In the genomic region with DNA sequence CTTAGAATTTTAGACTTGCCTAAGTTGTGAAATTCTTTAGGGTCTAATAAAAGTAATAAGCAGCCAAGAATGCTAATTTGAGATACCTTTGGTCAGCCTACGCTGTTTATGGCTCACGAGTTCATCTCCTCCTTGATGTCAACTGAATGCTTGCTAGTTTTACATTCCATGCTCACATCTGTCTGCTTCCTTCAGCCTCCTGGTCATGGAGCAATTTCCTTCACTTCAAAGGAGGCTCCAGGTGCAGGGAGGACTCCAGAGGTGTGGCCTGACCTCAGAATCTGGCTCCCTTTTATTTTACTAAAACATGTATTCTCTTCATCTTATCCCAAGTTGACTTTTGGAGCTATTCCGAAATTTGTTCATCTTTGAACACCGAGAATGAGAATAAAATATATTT, we compare ENCODE assay signal across 15 cellular contexts. TPM values are rescaled to one million over a fixed set of nuclear protein-coding genes. Genes with fewer than 3 reads are reported as not detected.
DNase-seq lines count a peak whose midpoint lies in the region; ATAC-seq, FAIRE-seq and TF ChIP-seq lines count a peak whose summit lies in the region.
"Had no signal": no experiment of that assay in that cellular context is flagged by ENCODE, and none has a peak within 500 bp of the region (broad histone marks: within the 10 kb centered on the region; RNA-seq: fewer than 3 reads in every experiment).

No MANE protein-coding gene starts in this region.

- H3K9ac ChIP-seq in K562 (ENCODE audit: insufficient read depth in 1 of 2, low read depth in 2 of 2, low read length in 2 of 2), result no peak overlapping the region

- peak; percentile 71 for FAIRE-seq in K562 (lab: Jason Lieb, UNC)

- no peak overlapping the region for H3K27ac ChIP-seq in K562 (ENCODE audit: extremely low read depth, low read depth, low read length)
- H3K27ac ChIP-seq: SJSA1 had no signal

- no peak for TF ChIP-seq EP300 in K562 (IDR thresholded peaks at IDR 0.05; ENCODE audit: low read length)

- CTCF ChIA-PET in K562 (lab: Yijun Ruan, JAX; ENCODE audit: low intra/inter-chr PET ratio), result no interaction called here

- H2AFZ ChIP-seq in K562 (ENCODE audit: low read depth, low read length), result no peak overlapping the region

- H3K36me3 ChIP-seq in K562 (ENCODE audit: control insufficient read depth, insufficient read depth, low read length), result no peaks in the 10 kb centered on the region
- H3K36me3 ChIP-seq: SJSA1 had no signal

- BruUV-seq in K562 (replicated peaks; lab: Mats Ljungman, UMichigan), result no TSS peak

- H3K9me3 ChIP-seq in K562 (replicated peaks; ENCODE audit: control insufficient read depth, insufficient read depth, low read depth, low read length), result no peaks in the 10 kb centered on the region
- H3K9me3 ChIP-seq: SJSA1 had no signal

- DNase-seq in COLO668 (lab: John Stamatoyannopoulos, UW; ENCODE audit: unreplicated experiment), result peak; percentile 9
- peak; percentile 17 for DNase-seq in HuH-7 (ENCODE audit: low spot score)
- peak in 1 of 4 experiments; percentile 15 for DNase-seq in K562 (ENCODE audit: extremely low read depth in 1 of 4, low spot score in 3 of 4)
- DNase-seq in kidney tubule cell (ENCODE audit: low spot score), result peak; percentile 13
- DNase-seq in KG1 (lab: John Stamatoyannopoulos, UW), result no peak
- no peak for DNase-seq in activated gamma-delta T cell treated with Interleukin-2 at 50 U/mL for 16 hours
- DNase-seq in activated CD4-positive, alpha-beta T cell treated with anti-CD3 and anti-CD28 coated beads for 4 hours, result no peak
- DNase-seq: activated effector memory CD4-positive, alpha-beta T cell treated with anti-CD3 and anti-CD28 coated beads, Interleukin-2, amount 50 U/mL, for 16 hours; DMS153; head of caudate nucleus; MM.1S; NCI-H2107; stimulated activated CD4-positive, alpha-beta T cell treated with anti-CD3 and anti-CD28 coated beads, Interleukin-15, amount 100 ng/mL, for 24 hours had no signal

- no peaks in the 10 kb centered on the region for H4K20me1 ChIP-seq in K562 (replicated peaks; ENCODE audit: control insufficient read depth, insufficient read depth, low read length)

- POLR2A ChIA-PET in K562 (lab: Yijun Ruan, JAX), result no interaction called here

- no peaks in the 10 kb centered on the region for H3K27me3 ChIP-seq in K562 (ENCODE audit: control insufficient read depth in 2 of 2, insufficient read depth in 2 of 2, low read length in 2 of 2)
- H3K27me3 ChIP-seq: SJSA1 had no signal

- no peak overlapping the region for H3K4me2 ChIP-seq in K562 (ENCODE audit: insufficient read depth, low read length)

- H3K4me1 ChIP-seq in K562 (replicated peaks in 1 of 2; ENCODE audit: control insufficient read depth in 2 of 2, insufficient read depth in 2 of 2, low read length in 2 of 2), result no peaks in the 10 kb centered on the region
- H3K4me1 ChIP-seq: SJSA1 had no signal

- in situ Hi-C loops in K562 (cut with MboI), result no loop called here

- 0% methylated on average over 4 of the region's 4 CpGs for WGBS in K562 (ENCODE audit: insufficient coverage, low coverage, missing lambda C conversion rate)

- TF ChIP-seq POLR2A in K562 (conservative IDR thresholded peaks at IDR 0.05), result no peak

- intact Hi-C loops in K562 (cut with micrococcal nuclease), result loop anchor here (5.0 kb wide), 1 partner anchor 417 kb away; no protein-coding TSS in a partner anchor

- H3K79me2 ChIP-seq in K562 (ENCODE audit: control insufficient read depth, insufficient read depth, low read length), result no peaks in the 10 kb centered on the region

- peak; percentile 13 to 41 (median 37); a peak in 2 of 6 replicates for TF ChIP-seq CTCF in K562 (IDR thresholded peaks at IDR 0.05 in 2 of 3, conservative IDR thresholded peaks at IDR 0.05 in 1 of 3; ENCODE audit: insufficient read depth in 2 of 3, low read depth in 1 of 3, low read length in 3 of 3)

- H3K9me1 ChIP-seq in K562 (ENCODE audit: control insufficient read depth, insufficient read depth, low read length), result no peaks in the 10 kb centered on the region

- H3K4me3 ChIP-seq in K562, result no peak overlapping the region
- H3K4me3 ChIP-seq: SJSA1 had no signal

- TF ChIP-seq RAD21 in K562 (CRISPR knock-in tag; conservative IDR thresholded peaks at IDR 0.05 in 1 of 2, IDR thresholded peaks at IDR 0.05 in 1 of 2), result peak; percentile 25 to 57

- ATAC-seq in K562, result peak; percentile 81
- no peak for ATAC-seq in GM21515 (IDR thresholded peaks at IDR 0.05; ENCODE audit: unreplicated experiment)

TF ChIP-seq in K562, 482 proteins besides CTCF, POLR2A, EP300 and RAD21:
- TF ChIP-seq, protein P1, sequence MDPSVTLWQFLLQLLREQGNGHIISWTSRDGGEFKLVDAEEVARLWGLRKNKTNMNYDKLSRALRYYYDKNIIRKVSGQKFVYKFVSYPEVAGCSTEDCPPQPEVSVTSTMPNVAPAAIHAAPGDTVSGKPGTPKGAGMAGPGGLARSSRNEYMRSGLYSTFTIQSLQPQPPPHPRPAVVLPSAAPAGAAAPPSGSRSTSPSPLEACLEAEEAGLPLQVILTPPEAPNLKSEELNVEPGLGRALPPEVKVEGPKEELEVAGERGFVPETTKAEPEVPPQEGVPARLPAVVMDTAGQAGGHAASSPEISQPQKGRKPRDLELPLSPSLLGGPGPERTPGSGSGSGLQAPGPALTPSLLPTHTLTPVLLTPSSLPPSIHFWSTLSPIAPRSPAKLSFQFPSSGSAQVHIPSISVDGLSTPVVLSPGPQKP (CRISPR knock-in tag; IDR thresholded peaks at IDR 0.05), result no peak
- TF ChIP-seq, protein P2, sequence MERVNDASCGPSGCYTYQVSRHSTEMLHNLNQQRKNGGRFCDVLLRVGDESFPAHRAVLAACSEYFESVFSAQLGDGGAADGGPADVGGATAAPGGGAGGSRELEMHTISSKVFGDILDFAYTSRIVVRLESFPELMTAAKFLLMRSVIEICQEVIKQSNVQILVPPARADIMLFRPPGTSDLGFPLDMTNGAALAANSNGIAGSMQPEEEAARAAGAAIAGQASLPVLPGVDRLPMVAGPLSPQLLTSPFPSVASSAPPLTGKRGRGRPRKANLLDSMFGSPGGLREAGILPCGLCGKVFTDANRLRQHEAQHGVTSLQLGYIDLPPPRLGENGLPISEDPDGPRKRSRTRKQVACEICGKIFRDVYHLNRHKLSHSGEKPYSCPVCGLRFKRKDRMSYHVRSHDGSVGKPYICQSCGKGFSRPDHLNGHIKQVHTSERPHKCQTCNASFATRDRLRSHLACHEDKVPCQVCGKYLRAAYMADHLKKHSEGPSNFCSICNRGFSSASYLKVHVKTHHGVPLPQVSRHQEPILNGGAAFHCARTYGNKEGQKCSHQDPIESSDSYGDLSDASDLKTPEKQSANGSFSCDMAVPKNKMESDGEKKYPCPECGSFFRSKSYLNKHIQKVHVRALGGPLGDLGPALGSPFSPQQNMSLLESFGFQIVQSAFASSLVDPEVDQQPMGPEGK (CRISPR knock-in tag; IDR thresholded peaks at IDR 0.05; ENCODE audit: borderline replicate concordance), result no peak
- TF ChIP-seq HMG20A (CRISPR knock-in tag; conservative IDR thresholded peaks at IDR 0.05), result no peak

RNA-seq across cellular contexts. Expression of a gene that starts 23.3 kb away (rescaled TPM):
- 1.7 and 3.0 TPM in 2 replicates for total RNA-seq in K562 (2011; cell fraction: chromatin; rRNA removed; ENCODE audit: low replicate concordance)
- total RNA-seq in K562 (2011; cell fraction: nucleolus; rRNA removed), result 1.0 and 1.1 TPM in 2 replicates
- total RNA-seq in K562 (2011; cell fraction: nucleoplasm; rRNA removed), result 1.9 and 2.4 TPM in 2 replicates
- total RNA-seq in K562 (2014; rRNA removed) (2.0 and 3.3 TPM in 2 replicates), K562 (2014; rRNA removed; fragmentation: Illumina TruSeq; extraction: Trizol) (2.5 and 2.6 TPM in 2 replicates), K562 (2015; rRNA removed; fragmentation: Illumina TruSeq; extraction: Trizol) (2.1 and 2.2 TPM in 2 replicates), K562 (2021) (2.5 and 2.8 TPM in 2 replicates)
- polyA plus RNA-seq in K562 (2011; rRNA removed) (0.40 and 0.45 TPM in 2 replicates), K562 (2014; fragmentation: Illumina TruSeq; extraction: Trizol) (3.0 and 5.0 TPM in 2 replicates), K562 (2014; fragmentation: Nextera tagmentation; extraction: Ambion mirVana) (1 to 10 TPM; 2.2 to 3.6 TPM), K562 (2014; rRNA removed) (1.6 and 2.3 TPM in 2 replicates)
- 0.25 and 0.67 TPM in 2 replicates for polyA plus RNA-seq in K562 (2011; cell fraction: cytosol; rRNA removed)
- 0.46 and 1.00 TPM in 2 replicates for polyA plus RNA-seq in K562 (2011; cell fraction: nucleus; rRNA removed)
- polyA plus RNA-seq in K562 (2012), result 3.2 and 8.1 TPM in 2 replicates
- polyA minus RNA-seq in K562 (2011; rRNA and poly(A)+ RNA removed), result 0.78 and 1.3 TPM in 2 replicates
- polyA minus RNA-seq in K562 (2011; cell fraction: cytosol; rRNA and poly(A)+ RNA removed), result 0.73 and 0.95 TPM in 2 replicates
- polyA minus RNA-seq in K562 (2011; cell fraction: nucleus; rRNA and poly(A)+ RNA removed), result 0.33 and 0.54 TPM in 2 replicates
- total RNA-seq: SJSA1 had no signal

Comparison
In these comparisons a context has a peak if more than half of its experiments do, and no peak if none do; other contexts are left out.
1. DNase-seq: peak in COLO668 (single experiment), HuH-7 (single experiment) and kidney tubule cell (single experiment); none in KG1 (single experiment), activated gamma-delta T cell treated with Interleukin-2 at 50 U/mL for 16 hours (single experiment) and activated CD4-positive, alpha-beta T cell treated with anti-CD3 and anti-CD28 coated beads for 4 hours (0 of 2).